17 cellular contexts compared by ENCODE assay signal in genomic region chr5:138985256-138985655, GRCh38.
A peak's percentile ranks its signal among the peaks of the same experiment; 100 is the strongest.
DNase-seq lines count a peak whose midpoint lies in the region; ATAC-seq and TF ChIP-seq lines count a peak whose summit lies in the region.
"Had no signal": no experiment of that assay in that cellular context is flagged by ENCODE, and none has a peak within 500 bp of the region (broad histone marks: within the 10 kb centered on the region; RNA-seq: fewer than 3 reads in every experiment).

No MANE protein-coding gene starts in this region.

- peaks cover 28% of the 10 kb centered on the region for H3K4me1 Mint-ChIP-seq in T-helper 2 cell treated with Interferon-gamma antibody and Interleukin-4, amounts not matched to agents 5 μg/mL and 100 μg/mL, for 36 hours (ENCODE audit: low read depth)
- H3K4me1 Mint-ChIP-seq: stimulated activated memory B cell treated with anti-CD40 and anti-IgM and Interleukin-4, amounts not matched to agents 10 μg/mL and 1 μg/mL and 100 μg/mL, for 72 hours had no signal

- H3K27ac ChIP-seq in angular gyrus (ENCODE audit: low read depth, low read length) (peak overlapping the region; percentile 8), tibial artery (peak overlapping the region; percentile 53 to 54)
- H3K27ac ChIP-seq: 22Rv1, KMS-11, SJSA1 had no signal

- peaks cover 0 to 40% (median 26%) of the 10 kb centered on the region in 4 donors for H3K4me1 ChIP-seq in tibial artery

- no peak for DNase-seq in T-helper 2 cell treated with Interferon-gamma antibody and Interleukin-4, amounts not matched to agents 5 μg/mL and 100 μg/mL, for 36 hours (ENCODE audit: low spot score)
- DNase-seq in T-helper 2 cell: no peak
- peak; percentile 6 for DNase-seq in inferior parietal cortex (ENCODE audit: extremely low spot score)
- DNase-seq in tibial artery: no peak
- no peak for DNase-seq in SHP77 (lab: John Stamatoyannopoulos, UW)
- DNase-seq: activated gamma-delta T cell treated with Interleukin-2 at 50 U/mL for 16 hours, HCEC 1CT, NCI-H1417 treated with DMSO at 0.1 percent for 48 hours, NCI-H446 had no signal

- H3K9me3 ChIP-seq in tibial artery: no peaks in the 10 kb centered on the region
- H3K9me3 ChIP-seq: SJSA1 had no signal

- intact Hi-C loops in tibial artery (cut with DNase I; ENCODE audit: low total_unique reads): no loop called here

- H3K27ac Mint-ChIP-seq in T-helper 2 cell treated with Interferon-gamma antibody and Interleukin-4, amounts not matched to agents 5 μg/mL and 100 μg/mL, for 36 hours: peak overlapping the region; percentile 15
- H3K27ac Mint-ChIP-seq: stimulated activated memory B cell treated with anti-CD40 and anti-IgM and Interleukin-4, amounts not matched to agents 10 μg/mL and 1 μg/mL and 100 μg/mL, for 72 hours had no signal

- ATAC-seq in GM21723 (IDR thresholded peaks at IDR 0.05; ENCODE audit: unreplicated experiment) (no peak), HG03571 (IDR thresholded peaks at IDR 0.05; ENCODE audit: unreplicated experiment) (no peak)
- ATAC-seq: stimulated activated memory B cell treated with anti-CD40 and anti-IgM and Interleukin-4, amounts not matched to agents 10 μg/mL and 1 μg/mL and 100 μg/mL, for 72 hours had no signal

- TF ChIP-seq CTCF in tibial artery (IDR thresholded peaks at IDR 0.05): no peak

- H3K36me3 Mint-ChIP-seq in T-helper 2 cell treated with Interferon-gamma antibody and Interleukin-4, amounts not matched to agents 5 μg/mL and 100 μg/mL, for 36 hours (ENCODE audit: low read depth): peaks cover under 1% of the 10 kb centered on the region

- H3K36me3 ChIP-seq in tibial artery: no peaks in the 10 kb centered on the region
- H3K36me3 ChIP-seq: SJSA1 had no signal

- H3K27me3 ChIP-seq in tibial artery: no peaks in the 10 kb centered on the region
- H3K27me3 ChIP-seq: SJSA1 had no signal

- H3K4me3 Mint-ChIP-seq in T-helper 2 cell treated with Interferon-gamma antibody and Interleukin-4, amounts not matched to agents 5 μg/mL and 100 μg/mL, for 36 hours: no peak overlapping the region
- H3K4me3 Mint-ChIP-seq: CD14-positive monocyte; stimulated activated memory B cell treated with anti-CD40 and anti-IgM and Interleukin-4, amounts not matched to agents 10 μg/mL and 1 μg/mL and 100 μg/mL, for 72 hours had no signal

- H3K27me3 Mint-ChIP-seq in T-helper 2 cell treated with Interferon-gamma antibody and Interleukin-4, amounts not matched to agents 5 μg/mL and 100 μg/mL, for 36 hours (ENCODE audit: low read depth): no peaks in the 10 kb centered on the region
- H3K27me3 Mint-ChIP-seq: stimulated activated memory B cell treated with anti-CD40 and anti-IgM and Interleukin-4, amounts not matched to agents 10 μg/mL and 1 μg/mL and 100 μg/mL, for 72 hours had no signal

- H3K4me3 ChIP-seq in tibial artery: no peak overlapping the region
- H3K4me3 ChIP-seq: SJSA1 had no signal

- H3K9me3 Mint-ChIP-seq in T-helper 2 cell treated with Interferon-gamma antibody and Interleukin-4, amounts not matched to agents 5 μg/mL and 100 μg/mL, for 36 hours: no peaks in the 10 kb centered on the region
- H3K9me3 Mint-ChIP-seq: stimulated activated memory B cell treated with anti-CD40 and anti-IgM and Interleukin-4, amounts not matched to agents 10 μg/mL and 1 μg/mL and 100 μg/mL, for 72 hours had no signal
